Comparison of ENCODE assay signal across 10 cellular contexts in genomic region chr14:24908592-24909236, GRCh38.
"Had no signal": no experiment of that assay in that cellular context is flagged by ENCODE, and none has a peak within 500 bp of the region (broad histone marks: within the 10 kb centered on the region; RNA-seq: fewer than 3 reads in every experiment).

No MANE protein-coding gene starts in this region.

- H3K36me3 ChIP-seq: tibial artery, WERI-Rb-1 had no signal

- H3K27me3 ChIP-seq: tibial artery had no signal

- DNase-seq: activated CD4-positive, alpha-beta memory T cell treated with anti-CD3 and anti-CD28 coated beads, Interleukin-2, amount 10 ng/mL, durations not matched to agents 7 days and 5 days; activated CD4-positive, alpha-beta T cell treated with anti-CD3 and anti-CD28 coated beads for 36 hours; activated CD8-positive, alpha-beta memory T cell treated with anti-CD3 and anti-CD28 coated beads, Interleukin-2, amount 50 U/mL, for 4 hours; kidney glomerular epithelial cell; T-helper 9 cell; WERI-Rb-1 had no signal

- H3K27ac ChIP-seq: skin epidermis, tibial artery, WERI-Rb-1 had no signal

- H3K4me3 ChIP-seq: skin epidermis, tibial artery had no signal

- H3K9me3 Mint-ChIP-seq: activated CD4-positive, alpha-beta memory T cell treated with anti-CD3 and anti-CD28 coated beads, Interleukin-2, amount 10 ng/mL, durations not matched to agents 7 days and 5 days; central memory CD8-positive, alpha-beta T cell; memory B cell had no signal

- ATAC-seq: activated CD4-positive, alpha-beta T cell treated with anti-CD3 and anti-CD28 coated beads for 36 hours had no signal

- H3K27ac Mint-ChIP-seq: activated CD4-positive, alpha-beta memory T cell treated with anti-CD3 and anti-CD28 coated beads, Interleukin-2, amount 10 ng/mL, durations not matched to agents 7 days and 5 days; activated CD4-positive, alpha-beta T cell treated with anti-CD3 and anti-CD28 coated beads for 36 hours; memory B cell had no signal

- H3K4me3 Mint-ChIP-seq: activated CD4-positive, alpha-beta memory T cell treated with anti-CD3 and anti-CD28 coated beads, Interleukin-2, amount 10 ng/mL, durations not matched to agents 7 days and 5 days; activated CD4-positive, alpha-beta T cell treated with anti-CD3 and anti-CD28 coated beads for 36 hours; central memory CD8-positive, alpha-beta T cell; memory B cell had no signal

- H3K36me3 Mint-ChIP-seq: memory B cell had no signal

- H3K9me3 ChIP-seq: tibial artery had no signal

- H3K4me1 Mint-ChIP-seq: activated CD4-positive, alpha-beta memory T cell treated with anti-CD3 and anti-CD28 coated beads, Interleukin-2, amount 10 ng/mL, durations not matched to agents 7 days and 5 days; activated CD4-positive, alpha-beta T cell treated with anti-CD3 and anti-CD28 coated beads for 36 hours; central memory CD8-positive, alpha-beta T cell had no signal
